9 cellular contexts compared by ENCODE assay signal in the genomic region with DNA sequence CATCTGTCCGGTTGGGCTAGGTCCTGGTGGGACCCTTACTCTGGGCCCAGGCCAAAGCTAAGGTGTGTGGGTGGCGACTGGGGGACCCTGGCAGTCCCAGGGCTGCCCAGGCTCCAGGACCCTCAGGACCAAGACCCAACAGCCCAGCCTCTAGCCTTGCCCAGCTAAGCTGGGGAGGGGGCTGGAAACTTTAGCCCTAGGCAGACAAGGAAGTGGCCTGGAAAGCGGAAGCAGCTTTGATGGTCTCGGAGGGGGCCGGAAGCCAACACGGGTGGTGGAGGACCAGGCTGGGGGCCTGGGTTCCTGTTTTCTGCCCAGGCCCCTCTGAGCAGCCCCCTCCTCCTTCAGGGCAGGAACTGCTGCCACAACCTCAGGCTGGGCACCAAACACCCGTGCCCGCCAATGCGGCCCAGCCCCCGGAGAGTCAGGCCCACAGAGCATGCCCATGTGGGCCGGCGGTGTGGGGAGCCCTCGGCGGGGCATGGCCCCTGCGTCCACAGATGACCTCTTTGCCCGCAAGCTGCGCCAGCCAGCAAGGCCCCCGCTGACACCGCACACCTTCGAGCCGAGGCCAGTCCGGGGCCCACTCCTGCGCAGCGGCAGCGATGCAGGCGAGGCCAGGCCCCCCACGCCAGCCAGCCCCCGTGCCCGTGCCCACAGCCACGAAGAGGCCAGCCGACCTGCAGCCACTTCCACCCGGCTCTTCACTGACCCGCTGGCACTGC. TPM values are rescaled to one million over a fixed set of nuclear protein-coding genes. Genes with fewer than 3 reads are reported as not detected.
DNase-seq lines count a peak whose midpoint lies in the region; ATAC-seq, FAIRE-seq and TF ChIP-seq lines count a peak whose summit lies in the region.
"Had no signal": no experiment of that assay in that cellular context is flagged by ENCODE, and none has a peak within 500 bp of the region (broad histone marks: within the 10 kb centered on the region; RNA-seq: fewer than 3 reads in every experiment).

No MANE protein-coding gene starts in this region.

- H3K4me1 Mint-ChIP-seq in CD8-positive, alpha-beta T cell (ENCODE audit: low read depth), result peaks cover 52% of the 10 kb centered on the region
- peaks cover 13% of the 10 kb centered on the region for H3K4me1 Mint-ChIP-seq in type B pancreatic cell (ENCODE audit: unreplicated experiment)

- no peaks in the 10 kb centered on the region for H3K27me3 ChIP-seq in CD8-positive, alpha-beta T cell (ENCODE audit: insufficient read depth, low read length)
- no peaks in the 10 kb centered on the region for H3K27me3 ChIP-seq in GM12878 (replicated peaks in 1 of 2; ENCODE audit: control insufficient read depth in 2 of 2, insufficient read depth in 2 of 2, low read length in 1 of 2)
- H3K27me3 ChIP-seq in muscle layer of duodenum (ENCODE audit: low read depth, low read length), result no peaks in the 10 kb centered on the region
- H3K27me3 ChIP-seq: SJSA1 had no signal

- peak overlapping the region; percentile 92 for H3K9ac ChIP-seq in GM12878 (ENCODE audit: control insufficient read depth, insufficient read depth, low read length)

- POLR2A ChIA-PET in CD8-positive, alpha-beta T cell (lab: Charles Lee), result interaction anchor here (1.3 to 7.5 kb wide), 7 partner anchors 12 to 141 kb away, joined by 4 to 156 read pairs (median 9); a partner anchor contains a TSS
- POLR2A ChIA-PET in GM12878 (lab: Charles Lee), result interaction anchor here (0.9 to 7.6 kb wide), 12 partner anchors 13 to 250 kb away, joined by 3 to 100 read pairs (median 7); a partner anchor contains a TSS

- no peaks in the 10 kb centered on the region for H3K27me3 Mint-ChIP-seq in CD8-positive, alpha-beta T cell (ENCODE audit: low read depth)
- peaks cover 3% of the 10 kb centered on the region for H3K27me3 Mint-ChIP-seq in type B pancreatic cell

- RAD21 ChIA-PET in GM12878 (lab: Charles Lee; ENCODE audit: unreplicated experiment), result interaction anchor here (0.7 to 1.7 kb wide), 5 partner anchors 12 to 139 kb away, joined by 3 to 8 read pairs (median 3); a partner anchor contains a TSS

- H3K4me3 Mint-ChIP-seq in CD8-positive, alpha-beta T cell, result peak overlapping the region; percentile 94
- H3K4me3 Mint-ChIP-seq in type B pancreatic cell, result no peak overlapping the region

- no peak for TF ChIP-seq EP300 in GM12878 (IDR thresholded peaks at IDR 0.05; ENCODE audit: borderline replicate concordance in 1 of 2, control insufficient read depth in 1 of 2, low read depth in 2 of 2, low read length in 2 of 2)

- peak overlapping the region; percentile 28 for H2AFZ ChIP-seq in GM12878 (ENCODE audit: control insufficient read depth, low read depth, low read length)

- no TSS peak for BruUV-seq in GM12878 (replicated peaks; lab: Mats Ljungman, UMichigan)

- peak overlapping the region; percentile 99 for H3K4me3 ChIP-seq in CD8-positive, alpha-beta T cell (ENCODE audit: low read depth, low read length)
- H3K4me3 ChIP-seq in GM12878, result peak overlapping the region; percentile 85
- peak overlapping the region in 1 of 2 donors; percentile 87 for H3K4me3 ChIP-seq in muscle layer of duodenum (ENCODE audit: low read depth in 1 of 2, low read length in 2 of 2)
- H3K4me3 ChIP-seq: SJSA1 had no signal

- TF ChIP-seq POLR2A in GM12878 (IDR thresholded peaks at IDR 0.05; ENCODE audit: low read depth, low read length), result no peak; the same call in none of the 2 replicates

- in situ Hi-C loops in GM12878 (cut with MboI), result no loop called here

- H3K4me2 ChIP-seq in GM12878 (ENCODE audit: control insufficient read depth, insufficient read depth), result peak overlapping the region; percentile 99

- peak overlapping the region; percentile 98 for H3K27ac Mint-ChIP-seq in CD8-positive, alpha-beta T cell
- no peak overlapping the region for H3K27ac Mint-ChIP-seq in type B pancreatic cell

- H3K36me3 ChIP-seq in CD8-positive, alpha-beta T cell (ENCODE audit: insufficient read depth, low read length), result peaks cover 49% of the 10 kb centered on the region
- peaks cover 11 to 31% of the 10 kb centered on the region in 2 experiments for H3K36me3 ChIP-seq in GM12878 (ENCODE audit: control insufficient read depth in 2 of 2, insufficient read depth in 2 of 2, low read length in 1 of 2)
- H3K36me3 ChIP-seq in muscle layer of duodenum (ENCODE audit: control insufficient read depth in 1 of 2, insufficient read depth in 2 of 2, low read length in 2 of 2), result peaks cover 9 to 52% of the 10 kb centered on the region in 2 donors

- SMC1A ChIA-PET in GM12878 (lab: Charles Lee; ENCODE audit: uncharacterized antibody, unreplicated experiment), result interaction anchor here (1.2 to 3.6 kb wide), 3 partner anchors 12 to 23 kb away, joined by 3 to 33 read pairs (median 14); a partner anchor contains a TSS

- TF ChIP-seq CTCF in CD8-positive, alpha-beta T cell (IDR thresholded peaks at IDR 0.05), result no peak
- TF ChIP-seq CTCF in GM12878 (IDR thresholded peaks at IDR 0.05 in 2 of 3, conservative IDR thresholded peaks at IDR 0.05 in 1 of 3; ENCODE audit: control insufficient read depth in 2 of 3, extremely low read depth in 1 of 3, insufficient read depth in 1 of 3, low read depth in 3 of 3, low read length in 3 of 3) (no peak), type B pancreatic cell (conservative IDR thresholded peaks at IDR 0.05) (no peak)

- no peak for TF ChIP-seq RAD21 in GM12878 (IDR thresholded peaks at IDR 0.05; ENCODE audit: insufficient read depth, low read depth, low read length)

- 8% methylated on average over 29 of the region's 33 CpGs for whole genome bisulfite sequencing in GM12878 (ENCODE audit: insufficient coverage, insufficient replicate concordance, low lambda C conversion rate, missing lambda C conversion rate)

- intact Hi-C loops in CD8-positive, alpha-beta T cell (cut with DNase I, micrococcal nuclease), result no loop called here
- intact Hi-C loops in GM12878 (cut with micrococcal nuclease; ENCODE audit: unreplicated experiment), result loop anchor here (1.0 kb wide), 1 partner anchor 23 kb away; no protein-coding TSS in a partner anchor

- peak in 6 of 7 experiments; percentile 36 to 73 (median 50) for DNase-seq in CD8-positive, alpha-beta T cell
- peak; percentile 74 to 86 for DNase-seq in NOMO-1 (lab: John Stamatoyannopoulos, UW; ENCODE audit: unreplicated experiment in 2 of 2)
- DNase-seq in GM12878 (ENCODE audit: low read depth, low spot score), result no peak
- no peak for DNase-seq in type B pancreatic cell (ENCODE audit: extremely low spot score, unreplicated experiment)
- DNase-seq in NCI-H69 (lab: John Stamatoyannopoulos, UW), result no peak

- peaks cover 62% of the 10 kb centered on the region for H3K4me1 ChIP-seq in CD8-positive, alpha-beta T cell (ENCODE audit: insufficient read depth, low read length)
- H3K4me1 ChIP-seq in GM12878 (ENCODE audit: control insufficient read depth, insufficient read depth, low read length) (peaks cover 34% of the 10 kb centered on the region), muscle layer of duodenum (ENCODE audit: control insufficient read depth in 1 of 2, insufficient read depth in 2 of 2, low read length in 2 of 2) (peaks cover 11 to 51% of the 10 kb centered on the region in 2 donors)

- no peak for ATAC-seq in CD8-positive, alpha-beta T cell
- peak; percentile 5 for ATAC-seq in GM12878
- no peak for ATAC-seq in HG03457 (IDR thresholded peaks at IDR 0.05; ENCODE audit: unreplicated experiment)
- ATAC-seq in GM21447 (IDR thresholded peaks at IDR 0.05; ENCODE audit: unreplicated experiment), result no peak

- CTCF ChIA-PET in CD8-positive, alpha-beta T cell (lab: Charles Lee), result interaction anchor here (0.8 to 6.8 kb wide), 5 partner anchors 12 to 68 kb away, joined by 3 to 40 read pairs (median 5); a partner anchor contains a TSS
- CTCF ChIA-PET in GM12878 (lab: Yijun Ruan, JAX), result interaction anchor here (0.7 to 2.5 kb wide), 9 partner anchors 13 to 152 kb away, joined by 3 to 9 read pairs (median 3); no protein-coding TSS in a partner anchor

- H3K27ac ChIP-seq in CD8-positive, alpha-beta T cell (ENCODE audit: low read depth, low read length), result peak overlapping the region; percentile 98
- H3K27ac ChIP-seq in GM12878 (ENCODE audit: control insufficient read depth, insufficient read depth) (peak overlapping the region; percentile 89), muscle layer of duodenum (ENCODE audit: low read length) (peak overlapping the region; percentile 65)
- H3K27ac ChIP-seq: SJSA1 had no signal

- H3K9me3 Mint-ChIP-seq in CD8-positive, alpha-beta T cell, result no peaks in the 10 kb centered on the region
- H3K9me3 Mint-ChIP-seq in type B pancreatic cell, result no peaks in the 10 kb centered on the region

- peak; percentile 80 for FAIRE-seq in GM12878 (lab: Jason Lieb, UNC)

- peaks cover 42% of the 10 kb centered on the region for H3K79me2 ChIP-seq in GM12878 (ENCODE audit: control insufficient read depth, insufficient read depth, low read length)

- H4K20me1 ChIP-seq in GM12878 (ENCODE audit: control insufficient read depth, insufficient read depth), result no peaks in the 10 kb centered on the region

- H3K9me3 ChIP-seq in CD8-positive, alpha-beta T cell (ENCODE audit: low read length), result no peaks in the 10 kb centered on the region
- H3K9me3 ChIP-seq in GM12878 (replicated peaks; ENCODE audit: control insufficient read depth, insufficient read depth, low read length), result no peaks in the 10 kb centered on the region
- H3K9me3 ChIP-seq in muscle layer of duodenum (ENCODE audit: control insufficient read depth in 1 of 2, low read length in 2 of 2), result no peaks in the 10 kb centered on the region
- H3K9me3 ChIP-seq: SJSA1 had no signal

- H3K36me3 Mint-ChIP-seq in CD8-positive, alpha-beta T cell, result peaks cover 55% of the 10 kb centered on the region
- no peaks in the 10 kb centered on the region for H3K36me3 Mint-ChIP-seq in type B pancreatic cell

RNA-seq across cellular contexts. Expression of a gene that starts 2.7 kb away (rescaled TPM):
- total RNA-seq in CD8-positive, alpha-beta T cell, result 100 to 1,000 TPM; 397 to 405 TPM
- total RNA-seq in GM12878 (2013; cell fraction: nucleolus; rRNA removed), result 136 and 145 TPM in 2 replicates
- total RNA-seq in GM12878 (2014; rRNA removed) (51.7 and 61.2 TPM in 2 replicates), GM12878 (2014; rRNA removed; fragmentation: Illumina TruSeq; extraction: Trizol) (26.9 and 34.2 TPM in 2 replicates), GM12878 (2021) (132 and 139 TPM in 2 replicates), type B pancreatic cell (ENCODE audit: low replicate concordance) (26.5 and 26.8 TPM in 2 replicates)
- polyA plus RNA-seq in GM12878 (2011; ENCODE audit: low read depth), result 14.6 TPM
- polyA plus RNA-seq in GM12878 (2011; rRNA removed) (24.0 and 64.1 TPM in 2 replicates), GM12878 (2014; fragmentation: Illumina TruSeq; extraction: Trizol) (4.9 and 16.0 TPM in 2 replicates), GM12878 (2014; fragmentation: Nextera tagmentation; extraction: Ambion mirVana) (1 to 10 TPM; 1.0 to 5.5 TPM), GM12878 (2014; rRNA removed) (64.2 and 66.8 TPM in 2 replicates), GM12878 (2016; fragmentation: Nextera tagmentation; extraction: Ambion mirVana) (10 to 100 TPM; 18.3 to 32.7 TPM)
- 72.9 and 124 TPM in 2 replicates for polyA plus RNA-seq in GM12878 (2011; cell fraction: cytosol; rRNA removed)
- 436 and 511 TPM in 2 replicates for polyA plus RNA-seq in GM12878 (2011; cell fraction: nucleus; rRNA removed)
- 69.0 and 88.3 TPM in 2 replicates for polyA plus RNA-seq in GM12878 (2012)
- polyA minus RNA-seq in GM12878 (2011; rRNA and poly(A)+ RNA removed), result 131 and 204 TPM in 2 replicates
- polyA minus RNA-seq in GM12878 (2011; cell fraction: cytosol; rRNA and poly(A)+ RNA removed), result 70.8 and 88.3 TPM in 2 replicates
- polyA minus RNA-seq in GM12878 (2011; cell fraction: nucleus; rRNA and poly(A)+ RNA removed), result 87.9 and 144 TPM in 2 replicates

RNA-seq across cellular contexts. Expression of a gene that starts 22.1 kb away (rescaled TPM):
- total RNA-seq in CD8-positive, alpha-beta T cell, result 100 to 1,000 TPM; 380 to 384 TPM
- 91.6 and 99.8 TPM in 2 replicates for total RNA-seq in GM12878 (2013; cell fraction: nucleolus; rRNA removed)
- total RNA-seq in GM12878 (2014; rRNA removed) (28.1 and 33.6 TPM in 2 replicates), GM12878 (2014; rRNA removed; fragmentation: Illumina TruSeq; extraction: Trizol) (15.3 and 16.8 TPM in 2 replicates), GM12878 (2021) (51.7 and 56.4 TPM in 2 replicates), type B pancreatic cell (ENCODE audit: low replicate concordance) (64.8 and 80.0 TPM in 2 replicates)
- polyA plus RNA-seq in GM12878 (2011; ENCODE audit: low read depth), result 26.3 TPM
- polyA plus RNA-seq in GM12878 (2011; rRNA removed) (13.4 and 32.7 TPM in 2 replicates), GM12878 (2014; fragmentation: Illumina TruSeq; extraction: Trizol) (21.8 and 34.7 TPM in 2 replicates), GM12878 (2014; fragmentation: Nextera tagmentation; extraction: Ambion mirVana) (10 to 100 TPM in 1 of 2 experiments, 1 to 10 TPM in 1; 5.1 to 12.8 TPM), GM12878 (2014; rRNA removed) (37.4 and 60.0 TPM in 2 replicates), GM12878 (2016; fragmentation: Nextera tagmentation; extraction: Ambion mirVana) (10 to 100 TPM; 38.1 to 42.8 TPM)
- polyA plus RNA-seq in GM12878 (2011; cell fraction: cytosol; rRNA removed), result 28.1 and 28.2 TPM in 2 replicates
- polyA plus RNA-seq in GM12878 (2011; cell fraction: nucleus; rRNA removed), result 205 and 257 TPM in 2 replicates
- 60.7 and 67.5 TPM in 2 replicates for polyA plus RNA-seq in GM12878 (2012)
- polyA minus RNA-seq in GM12878 (2011; rRNA and poly(A)+ RNA removed), result 35.8 and 49.0 TPM in 2 replicates
- polyA minus RNA-seq in GM12878 (2011; cell fraction: cytosol; rRNA and poly(A)+ RNA removed), result 18.3 and 22.1 TPM in 2 replicates
- polyA minus RNA-seq in GM12878 (2011; cell fraction: nucleus; rRNA and poly(A)+ RNA removed), result 82.5 and 108 TPM in 2 replicates

RNA-seq across cellular contexts. Expression of a gene that starts 25.1 kb away (rescaled TPM):
- 10 to 100 TPM; 52.7 to 56.4 TPM for total RNA-seq in CD8-positive, alpha-beta T cell
- 38.1 and 44.3 TPM in 2 replicates for total RNA-seq in GM12878 (2013; cell fraction: nucleolus; rRNA removed)
- total RNA-seq in GM12878 (2014; rRNA removed) (14.0 and 19.9 TPM in 2 replicates), GM12878 (2014; rRNA removed; fragmentation: Illumina TruSeq; extraction: Trizol) (5.4 and 7.3 TPM in 2 replicates), GM12878 (2021) (39.0 and 46.6 TPM in 2 replicates), type B pancreatic cell (ENCODE audit: low replicate concordance) (44.9 and 49.2 TPM in 2 replicates)
- polyA plus RNA-seq in GM12878 (2011; ENCODE audit: low read depth), result 8.1 TPM
- polyA plus RNA-seq in GM12878 (2011; rRNA removed) (2.9 and 8.2 TPM in 2 replicates), GM12878 (2014; fragmentation: Illumina TruSeq; extraction: Trizol) (1.7 and 8.6 TPM in 2 replicates), GM12878 (2014; fragmentation: Nextera tagmentation; extraction: Ambion mirVana) (under 1 TPM; 0.03 to 0.15 TPM), GM12878 (2014; rRNA removed) (34.1 and 40.2 TPM in 2 replicates), GM12878 (2016; fragmentation: Nextera tagmentation; extraction: Ambion mirVana) (10 to 100 TPM in 1 of 2 experiments, 1 to 10 TPM in 1; 6.8 to 10.3 TPM)
- 19.6 and 23.7 TPM in 2 replicates for polyA plus RNA-seq in GM12878 (2011; cell fraction: cytosol; rRNA removed)
- 93.1 and 120 TPM in 2 replicates for polyA plus RNA-seq in GM12878 (2011; cell fraction: nucleus; rRNA removed)
- polyA plus RNA-seq in GM12878 (2012), result 16.6 and 21.0 TPM in 2 replicates
- 12.1 and 24.9 TPM in 2 replicates for polyA minus RNA-seq in GM12878 (2011; rRNA and poly(A)+ RNA removed)
- polyA minus RNA-seq in GM12878 (2011; cell fraction: cytosol; rRNA and poly(A)+ RNA removed), result 17.2 and 18.4 TPM in 2 replicates
- polyA minus RNA-seq in GM12878 (2011; cell fraction: nucleus; rRNA and poly(A)+ RNA removed), result 29.3 and 54.2 TPM in 2 replicates

RNA-seq across cellular contexts. Expression of a gene that starts 26.6 kb away (rescaled TPM):
- total RNA-seq in CD8-positive, alpha-beta T cell, result 10 to 100 TPM; 56.6 to 65.7 TPM
- total RNA-seq in GM12878 (2013; cell fraction: nucleolus; rRNA removed), result 95.3 and 109 TPM in 2 replicates
- total RNA-seq in GM12878 (2014; rRNA removed) (37.4 and 39.9 TPM in 2 replicates), GM12878 (2014; rRNA removed; fragmentation: Illumina TruSeq; extraction: Trizol) (13.6 and 15.1 TPM in 2 replicates), GM12878 (2021) (62.6 and 64.7 TPM in 2 replicates), type B pancreatic cell (ENCODE audit: low replicate concordance) (56.7 and 61.9 TPM in 2 replicates)
- 8.2 TPM for polyA plus RNA-seq in GM12878 (2011; ENCODE audit: low read depth)
- polyA plus RNA-seq in GM12878 (2011; rRNA removed) (17.0 and 27.9 TPM in 2 replicates), GM12878 (2014; fragmentation: Illumina TruSeq; extraction: Trizol) (6.6 and 14.0 TPM in 2 replicates), GM12878 (2014; fragmentation: Nextera tagmentation; extraction: Ambion mirVana) (1 to 10 TPM; 1.5 to 1.9 TPM), GM12878 (2014; rRNA removed) (51.8 and 58.7 TPM in 2 replicates), GM12878 (2016; fragmentation: Nextera tagmentation; extraction: Ambion mirVana) (10 to 100 TPM; 22.1 to 27.3 TPM)
- 43.4 and 59.7 TPM in 2 replicates for polyA plus RNA-seq in GM12878 (2011; cell fraction: cytosol; rRNA removed)
- 80.4 and 99.7 TPM in 2 replicates for polyA plus RNA-seq in GM12878 (2011; cell fraction: nucleus; rRNA removed)
- 29.2 and 38.0 TPM in 2 replicates for polyA plus RNA-seq in GM12878 (2012)
- polyA minus RNA-seq in GM12878 (2011; rRNA and poly(A)+ RNA removed), result 31.5 and 53.3 TPM in 2 replicates
- polyA minus RNA-seq in GM12878 (2011; cell fraction: cytosol; rRNA and poly(A)+ RNA removed), result 23.3 and 23.7 TPM in 2 replicates
- 31.8 and 54.0 TPM in 2 replicates for polyA minus RNA-seq in GM12878 (2011; cell fraction: nucleus; rRNA and poly(A)+ RNA removed)

RNA-seq across cellular contexts. Expression of a gene that starts 45.0 kb away (rescaled TPM):
- 10 to 100 TPM in 1 of 2 experiments, 1 to 10 TPM in 1; 9.1 to 11.1 TPM for total RNA-seq in CD8-positive, alpha-beta T cell
- total RNA-seq in GM12878 (2013; cell fraction: nucleolus; rRNA removed), result 0.42 and 0.67 TPM in 2 replicates
- total RNA-seq in GM12878 (2014; rRNA removed), result 0.16 and 0.23 TPM in 2 replicates
- not detected in 2 replicates for total RNA-seq in GM12878 (2014; rRNA removed; fragmentation: Illumina TruSeq; extraction: Trizol)
- total RNA-seq in GM12878 (2021), result 0.29 and 0.54 TPM in 2 replicates
- not detected for polyA plus RNA-seq in GM12878 (2011; ENCODE audit: low read depth)
- polyA plus RNA-seq in GM12878 (2011; rRNA removed), result not detected in 2 replicates
- 0.08 TPM in 1 of 2 replicates, not detected in the other for polyA plus RNA-seq in GM12878 (2011; cell fraction: cytosol; rRNA removed)
- 0.16 and 0.46 TPM in 2 replicates for polyA plus RNA-seq in GM12878 (2011; cell fraction: nucleus; rRNA removed)
- 0.08 and 0.80 TPM in 2 replicates for polyA plus RNA-seq in GM12878 (2012)
- polyA plus RNA-seq in GM12878 (2014; fragmentation: Illumina TruSeq; extraction: Trizol), result not detected in 2 replicates
- polyA plus RNA-seq in GM12878 (2014; fragmentation: Nextera tagmentation; extraction: Ambion mirVana), result under 1 TPM in 1 of 2 experiments, not detected in 1; 0.11 TPM
- 0.15 TPM in 1 of 2 replicates, not detected in the other for polyA plus RNA-seq in GM12878 (2014; rRNA removed)
- not detected for polyA plus RNA-seq in GM12878 (2016; fragmentation: Nextera tagmentation; extraction: Ambion mirVana)
- 1.4 TPM in 1 of 2 replicates, not detected in the other for polyA minus RNA-seq in GM12878 (2011; rRNA and poly(A)+ RNA removed)
- polyA minus RNA-seq in GM12878 (2011; cell fraction: cytosol; rRNA and poly(A)+ RNA removed), result not detected in 2 replicates
- polyA minus RNA-seq in GM12878 (2011; cell fraction: nucleus; rRNA and poly(A)+ RNA removed), result not detected in 2 replicates
- total RNA-seq in type B pancreatic cell (ENCODE audit: low replicate concordance), result 0.36 and 1.1 TPM in 2 replicates

Comparison
In these comparisons a context has a peak if more than half of its experiments do, and no peak if none do; other contexts are left out.
1. DNase-seq: peak in CD8-positive, alpha-beta T cell (6 of 7) and NOMO-1 (2 of 2); none in GM12878 (single experiment), type B pancreatic cell (single experiment) and NCI-H69 (single experiment).
2. Peak in every context shown above with its lines, with median percentiles within 50 percentile points of each other: H3K27ac ChIP-seq.